1 cellular context compared by ENCODE assay signal in the genomic region with DNA sequence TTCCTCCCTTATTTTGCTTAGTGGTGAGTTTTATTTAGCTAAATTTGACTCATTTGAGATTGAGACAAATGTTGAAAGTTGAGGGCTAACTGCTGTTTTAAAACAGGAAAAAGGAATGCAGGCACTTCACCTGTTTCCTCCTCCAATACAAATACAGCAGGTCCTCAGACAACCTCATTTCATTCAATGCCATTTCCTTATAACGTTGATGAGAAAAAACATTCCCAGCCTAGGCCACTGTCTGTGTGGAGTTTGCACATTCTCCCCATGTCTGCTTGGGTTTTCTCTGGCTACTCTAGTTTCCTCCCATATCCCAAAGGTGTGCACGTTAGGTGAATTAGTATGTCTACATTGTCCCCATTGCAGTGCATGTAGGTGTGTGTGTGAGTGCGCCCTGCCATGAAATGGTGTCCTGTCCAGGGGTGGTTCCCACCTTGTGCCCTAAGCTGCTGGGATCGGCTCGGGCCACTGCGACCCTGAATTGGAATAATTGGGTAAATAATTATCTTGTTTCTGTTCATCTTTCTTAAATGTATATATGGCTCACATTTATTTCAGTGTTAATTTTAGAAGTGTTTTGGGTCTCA.
TF ChIP-seq lines count a peak whose summit lies in the region.

No MANE protein-coding gene starts in this region.

TF ChIP-seq in HepG2, 621 proteins besides CTCF, POLR2A, EP300 and RAD21:
- TF ChIP-seq RORA (CRISPR knock-in tag; IDR thresholded peaks at IDR 0.05) (no peak), ZNF841 (CRISPR knock-in tag; IDR thresholded peaks at IDR 0.05; ENCODE audit: borderline replicate concordance) (no peak), GTF3A (CRISPR knock-in tag; conservative IDR thresholded peaks at IDR 0.05) (no peak), ZBTB7A (CRISPR knock-in tag; IDR thresholded peaks at IDR 0.05) (no peak), NFE2L2 (IDR thresholded peaks at IDR 0.05; ENCODE audit: low read length) (no peak), SNRNP70 (IDR thresholded peaks at IDR 0.05; ENCODE audit: low read depth, low read length) (no peak), ZNF441 (CRISPR knock-in tag; IDR thresholded peaks at IDR 0.05; ENCODE audit: borderline replicate concordance) (no peak), SIN3A (IDR thresholded peaks at IDR 0.05; ENCODE audit: borderline replicate concordance, low read depth, low read length) (no peak), ZNF30 (CRISPR knock-in tag; IDR thresholded peaks at IDR 0.05) (no peak)
- TF ChIP-seq, protein P1, sequence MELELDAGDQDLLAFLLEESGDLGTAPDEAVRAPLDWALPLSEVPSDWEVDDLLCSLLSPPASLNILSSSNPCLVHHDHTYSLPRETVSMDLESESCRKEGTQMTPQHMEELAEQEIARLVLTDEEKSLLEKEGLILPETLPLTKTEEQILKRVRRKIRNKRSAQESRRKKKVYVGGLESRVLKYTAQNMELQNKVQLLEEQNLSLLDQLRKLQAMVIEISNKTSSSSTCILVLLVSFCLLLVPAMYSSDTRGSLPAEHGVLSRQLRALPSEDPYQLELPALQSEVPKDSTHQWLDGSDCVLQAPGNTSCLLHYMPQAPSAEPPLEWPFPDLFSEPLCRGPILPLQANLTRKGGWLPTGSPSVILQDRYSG (CRISPR knock-in tag; IDR thresholded peaks at IDR 0.05) = no peak
- TF ChIP-seq, protein P2, sequence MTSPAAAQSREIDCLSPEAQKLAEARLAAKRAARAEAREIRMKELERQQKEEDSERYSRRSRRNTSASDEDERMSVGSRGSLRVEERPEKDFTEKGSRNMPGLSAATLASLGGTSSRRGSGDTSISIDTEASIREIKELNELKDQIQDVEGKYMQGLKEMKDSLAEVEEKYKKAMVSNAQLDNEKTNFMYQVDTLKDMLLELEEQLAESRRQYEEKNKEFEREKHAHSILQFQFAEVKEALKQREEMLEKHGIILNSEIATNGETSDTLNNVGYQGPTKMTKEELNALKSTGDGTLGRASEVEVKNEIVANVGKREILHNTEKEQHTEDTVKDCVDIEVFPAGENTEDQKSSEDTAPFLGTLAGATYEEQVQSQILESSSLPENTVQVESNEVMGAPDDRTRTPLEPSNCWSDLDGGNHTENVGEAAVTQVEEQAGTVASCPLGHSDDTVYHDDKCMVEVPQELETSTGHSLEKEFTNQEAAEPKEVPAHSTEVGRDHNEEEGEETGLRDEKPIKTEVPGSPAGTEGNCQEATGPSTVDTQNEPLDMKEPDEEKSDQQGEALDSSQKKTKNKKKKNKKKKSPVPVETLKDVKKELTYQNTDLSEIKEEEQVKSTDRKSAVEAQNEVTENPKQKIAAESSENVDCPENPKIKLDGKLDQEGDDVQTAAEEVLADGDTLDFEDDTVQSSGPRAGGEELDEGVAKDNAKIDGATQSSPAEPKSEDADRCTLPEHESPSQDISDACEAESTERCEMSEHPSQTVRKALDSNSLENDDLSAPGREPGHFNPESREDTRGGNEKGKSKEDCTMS (CRISPR knock-in tag; conservative IDR thresholded peaks at IDR 0.05) = no peak
- TF ChIP-seq, protein P3, sequence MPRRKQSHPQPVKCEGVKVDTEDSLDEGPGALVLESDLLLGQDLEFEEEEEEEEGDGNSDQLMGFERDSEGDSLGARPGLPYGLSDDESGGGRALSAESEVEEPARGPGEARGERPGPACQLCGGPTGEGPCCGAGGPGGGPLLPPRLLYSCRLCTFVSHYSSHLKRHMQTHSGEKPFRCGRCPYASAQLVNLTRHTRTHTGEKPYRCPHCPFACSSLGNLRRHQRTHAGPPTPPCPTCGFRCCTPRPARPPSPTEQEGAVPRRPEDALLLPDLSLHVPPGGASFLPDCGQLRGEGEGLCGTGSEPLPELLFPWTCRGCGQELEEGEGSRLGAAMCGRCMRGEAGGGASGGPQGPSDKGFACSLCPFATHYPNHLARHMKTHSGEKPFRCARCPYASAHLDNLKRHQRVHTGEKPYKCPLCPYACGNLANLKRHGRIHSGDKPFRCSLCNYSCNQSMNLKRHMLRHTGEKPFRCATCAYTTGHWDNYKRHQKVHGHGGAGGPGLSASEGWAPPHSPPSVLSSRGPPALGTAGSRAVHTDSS (CRISPR knock-in tag; conservative IDR thresholded peaks at IDR 0.05) = no peak
- TF ChIP-seq, protein P4, sequence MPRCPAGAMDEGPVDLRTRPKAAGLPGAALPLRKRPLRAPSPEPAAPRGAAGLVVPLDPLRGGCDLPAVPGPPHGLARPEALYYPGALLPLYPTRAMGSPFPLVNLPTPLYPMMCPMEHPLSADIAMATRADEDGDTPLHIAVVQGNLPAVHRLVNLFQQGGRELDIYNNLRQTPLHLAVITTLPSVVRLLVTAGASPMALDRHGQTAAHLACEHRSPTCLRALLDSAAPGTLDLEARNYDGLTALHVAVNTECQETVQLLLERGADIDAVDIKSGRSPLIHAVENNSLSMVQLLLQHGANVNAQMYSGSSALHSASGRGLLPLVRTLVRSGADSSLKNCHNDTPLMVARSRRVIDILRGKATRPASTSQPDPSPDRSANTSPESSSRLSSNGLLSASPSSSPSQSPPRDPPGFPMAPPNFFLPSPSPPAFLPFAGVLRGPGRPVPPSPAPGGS (CRISPR knock-in tag; IDR thresholded peaks at IDR 0.05) = no peak
- TF ChIP-seq, protein P5, sequence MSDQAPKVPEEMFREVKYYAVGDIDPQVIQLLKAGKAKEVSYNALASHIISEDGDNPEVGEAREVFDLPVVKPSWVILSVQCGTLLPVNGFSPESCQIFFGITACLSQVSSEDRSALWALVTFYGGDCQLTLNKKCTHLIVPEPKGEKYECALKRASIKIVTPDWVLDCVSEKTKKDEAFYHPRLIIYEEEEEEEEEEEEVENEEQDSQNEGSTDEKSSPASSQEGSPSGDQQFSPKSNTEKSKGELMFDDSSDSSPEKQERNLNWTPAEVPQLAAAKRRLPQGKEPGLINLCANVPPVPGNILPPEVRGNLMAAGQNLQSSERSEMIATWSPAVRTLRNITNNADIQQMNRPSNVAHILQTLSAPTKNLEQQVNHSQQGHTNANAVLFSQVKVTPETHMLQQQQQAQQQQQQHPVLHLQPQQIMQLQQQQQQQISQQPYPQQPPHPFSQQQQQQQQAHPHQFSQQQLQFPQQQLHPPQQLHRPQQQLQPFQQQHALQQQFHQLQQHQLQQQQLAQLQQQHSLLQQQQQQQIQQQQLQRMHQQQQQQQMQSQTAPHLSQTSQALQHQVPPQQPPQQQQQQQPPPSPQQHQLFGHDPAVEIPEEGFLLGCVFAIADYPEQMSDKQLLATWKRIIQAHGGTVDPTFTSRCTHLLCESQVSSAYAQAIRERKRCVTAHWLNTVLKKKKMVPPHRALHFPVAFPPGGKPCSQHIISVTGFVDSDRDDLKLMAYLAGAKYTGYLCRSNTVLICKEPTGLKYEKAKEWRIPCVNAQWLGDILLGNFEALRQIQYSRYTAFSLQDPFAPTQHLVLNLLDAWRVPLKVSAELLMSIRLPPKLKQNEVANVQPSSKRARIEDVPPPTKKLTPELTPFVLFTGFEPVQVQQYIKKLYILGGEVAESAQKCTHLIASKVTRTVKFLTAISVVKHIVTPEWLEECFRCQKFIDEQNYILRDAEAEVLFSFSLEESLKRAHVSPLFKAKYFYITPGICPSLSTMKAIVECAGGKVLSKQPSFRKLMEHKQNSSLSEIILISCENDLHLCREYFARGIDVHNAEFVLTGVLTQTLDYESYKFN (CRISPR knock-in tag; conservative IDR thresholded peaks at IDR 0.05) = no peak
